In the genomic region with DNA sequence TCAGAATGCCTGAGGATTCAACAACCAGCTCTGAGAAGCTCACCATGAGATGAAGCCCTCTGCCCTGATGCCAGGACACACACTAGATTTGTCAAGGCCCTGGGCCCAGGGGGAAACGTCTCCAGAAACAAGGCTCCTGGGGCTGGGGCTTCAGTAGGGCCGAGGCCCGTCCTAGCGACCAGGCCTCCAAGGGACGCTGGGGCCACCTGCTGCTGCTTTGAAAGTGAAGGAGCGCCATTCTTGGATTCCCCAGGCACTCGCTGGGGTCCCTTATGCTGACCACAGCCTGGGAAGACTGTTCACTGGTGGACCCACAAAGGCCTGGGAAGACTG, we compare ENCODE assay signal across 18 cellular contexts. TPM values are rescaled to one million over a fixed set of nuclear protein-coding genes. Genes with fewer than 3 reads are reported as not detected.
DNase-seq lines count a peak whose midpoint lies in the region; ATAC-seq and TF ChIP-seq lines count a peak whose summit lies in the region.
"Had no signal": no experiment of that assay in that cellular context is flagged by ENCODE, and none has a peak within 500 bp of the region (broad histone marks: within the 10 kb centered on the region; RNA-seq: fewer than 3 reads in every experiment).

No MANE protein-coding gene starts in this region.

- peaks cover 2% of the 10 kb centered on the region for H3K9me3 ChIP-seq in WERI-Rb-1 (ENCODE audit: severe bottlenecking)
- H3K9me3 ChIP-seq in PC-3 (ENCODE audit: low read length): no peaks in the 10 kb centered on the region
- H3K9me3 ChIP-seq: BE2C had no signal

- H3K4me3 Mint-ChIP-seq in nephron progenitor cell: no peak overlapping the region
- H3K4me3 Mint-ChIP-seq in activated naive CD4-positive, alpha-beta T cell treated with anti-CD3 and anti-CD28 coated beads for 36 hours: no peak overlapping the region
- H3K4me3 Mint-ChIP-seq: CD14-positive monocyte; CD4-positive, alpha-beta memory T cell; H9 had no signal

- H3K4me2 ChIP-seq in PC-3 (ENCODE audit: low read length): no peak overlapping the region

- no peak overlapping the region for H2AFZ ChIP-seq in PC-3 (ENCODE audit: low read length)

- peaks cover 10% of the 10 kb centered on the region for H3K9me3 Mint-ChIP-seq in nephron progenitor cell
- H3K9me3 Mint-ChIP-seq in activated naive CD4-positive, alpha-beta T cell treated with anti-CD3 and anti-CD28 coated beads for 36 hours: no peaks in the 10 kb centered on the region

- H3K27me3 ChIP-seq in WERI-Rb-1 (ENCODE audit: insufficient read depth, low read depth, severe bottlenecking): no peaks in the 10 kb centered on the region
- peaks cover 0 to 8% (median 0%) of the 10 kb centered on the region in 45 donors for H3K27me3 ChIP-seq in dorsolateral prefrontal cortex
- no peaks in the 10 kb centered on the region for H3K27me3 ChIP-seq in PC-3 (ENCODE audit: low read length)

- H3K36me3 ChIP-seq in WERI-Rb-1 (peaks cover 24% of the 10 kb centered on the region), PC-3 (ENCODE audit: low read depth, low read length) (no peaks in the 10 kb centered on the region)
- H3K36me3 ChIP-seq: BE2C had no signal

- POLR2A ChIA-PET in PC-3 (lab: Charles Lee; ENCODE audit: unreplicated experiment): no interaction called here

- CTCF ChIA-PET in PC-3 (lab: Charles Lee): no interaction called here
- CTCF ChIA-PET in activated naive CD4-positive, alpha-beta T cell treated with anti-CD3 and anti-CD28 coated beads for 36 hours (lab: Charles Lee): interaction anchor here (1.4 kb wide), 1 partner anchor 46 kb away, joined by 4 read pairs; no protein-coding TSS in a partner anchor

- no peaks in the 10 kb centered on the region for H3K79me2 ChIP-seq in PC-3 (ENCODE audit: low read length)

- H3K27ac Mint-ChIP-seq in nephron progenitor cell: peak overlapping the region; percentile 29
- H3K27ac Mint-ChIP-seq in activated naive CD4-positive, alpha-beta T cell treated with anti-CD3 and anti-CD28 coated beads for 36 hours: no peak overlapping the region
- H3K27ac Mint-ChIP-seq: CD14-positive monocyte; CD4-positive, alpha-beta memory T cell; H9 had no signal

- H3K4me3 ChIP-seq in WERI-Rb-1 (ENCODE audit: low read depth, low read length) (no peak overlapping the region), dorsolateral prefrontal cortex (no peak overlapping the region), PC-3 (ENCODE audit: low read length) (no peak overlapping the region)

- no peaks in the 10 kb centered on the region for H3K4me1 ChIP-seq in PC-3 (ENCODE audit: insufficient read depth, low read length)
- H3K4me1 ChIP-seq: BE2C had no signal

- no peaks in the 10 kb centered on the region for H3K9me2 ChIP-seq in PC-3 (replicated peaks; ENCODE audit: low read length)

- ATAC-seq in HG03469 (IDR thresholded peaks at IDR 0.05; ENCODE audit: unreplicated experiment) (no peak), PC-3 (no peak), GM18861 (IDR thresholded peaks at IDR 0.05; ENCODE audit: unreplicated experiment) (no peak)

- no peaks in the 10 kb centered on the region for H4K20me1 ChIP-seq in PC-3 (ENCODE audit: low read length)

- BruUV-seq in PC-3 (replicated peaks; lab: Mats Ljungman, UMichigan): no TSS peak

- no peak for DNase-seq in WERI-Rb-1
- DNase-seq in dorsolateral prefrontal cortex: no peak
- DNase-seq in nephron progenitor cell: no peak
- DNase-seq in substantia nigra (lab: John Stamatoyannopoulos, UW): no peak
- DNase-seq in PC-3: no peak
- no peak for DNase-seq in activated naive CD4-positive, alpha-beta T cell treated with anti-CD3 and anti-CD28 coated beads for 36 hours
- DNase-seq: ACHN; CD4-positive, alpha-beta memory T cell; DMS153; DMS79 treated with DMSO at 0.1 percent for 48 hours; GF-D8; GOT3; H9 had no signal

- H3K9ac ChIP-seq in PC-3 (ENCODE audit: low read length): no peak overlapping the region

- intact Hi-C loops in dorsolateral prefrontal cortex (cut with DNase I): no loop called here
- intact Hi-C loops in PC-3 (cut with micrococcal nuclease): no loop called here
- intact Hi-C loops in activated naive CD4-positive, alpha-beta T cell treated with anti-CD3 and anti-CD28 coated beads for 36 hours (cut with micrococcal nuclease): no loop called here

- peaks cover 44% of the 10 kb centered on the region for H3K4me1 Mint-ChIP-seq in nephron progenitor cell
- H3K4me1 Mint-ChIP-seq in activated naive CD4-positive, alpha-beta T cell treated with anti-CD3 and anti-CD28 coated beads for 36 hours (ENCODE audit: low read depth): peaks cover 5% of the 10 kb centered on the region
- H3K4me1 Mint-ChIP-seq: CD14-positive monocyte had no signal

- TF ChIP-seq CTCF in WERI-Rb-1 (IDR thresholded peaks at IDR 0.05; ENCODE audit: low read depth, low read length): no peak
- TF ChIP-seq CTCF in dorsolateral prefrontal cortex (IDR thresholded peaks at IDR 0.05 in 54 of 56, conservative IDR thresholded peaks at IDR 0.05 in 2 of 56; ENCODE audit: low read depth in 1 of 56, partially characterized antibody in 56 of 56): no peak
- TF ChIP-seq CTCF in nephron progenitor cell (IDR thresholded peaks at IDR 0.05): no peak
- TF ChIP-seq CTCF in PC-3 (conservative IDR thresholded peaks at IDR 0.05; ENCODE audit: low read depth, low read length): no peak

- H3K36me3 Mint-ChIP-seq in nephron progenitor cell (ENCODE audit: low read depth): no peaks in the 10 kb centered on the region
- no peaks in the 10 kb centered on the region for H3K36me3 Mint-ChIP-seq in activated naive CD4-positive, alpha-beta T cell treated with anti-CD3 and anti-CD28 coated beads for 36 hours (ENCODE audit: low read depth)
- H3K36me3 Mint-ChIP-seq: CD14-positive monocyte; CD4-positive, alpha-beta memory T cell had no signal

- H3F3A ChIP-seq in PC-3 (ENCODE audit: low read length, unreplicated experiment): no peaks in the 10 kb centered on the region

- peaks cover 9% of the 10 kb centered on the region for H3K27me3 Mint-ChIP-seq in nephron progenitor cell (ENCODE audit: low read depth, poor library complexity)
- peaks cover 3% of the 10 kb centered on the region for H3K27me3 Mint-ChIP-seq in activated naive CD4-positive, alpha-beta T cell treated with anti-CD3 and anti-CD28 coated beads for 36 hours (ENCODE audit: low read depth)

- H3K27ac ChIP-seq in WERI-Rb-1 (peak overlapping the region; percentile 92), dorsolateral prefrontal cortex (peak overlapping the region in 41 of 59 donors; percentile 71 to 98 (median 95)), substantia nigra (ENCODE audit: low read depth, low read length, poor library complexity, severe bottlenecking) (peak overlapping the region; percentile 99), PC-3 (ENCODE audit: low read length) (no peak overlapping the region)

RNA-seq across cellular contexts. Expression of gene PDE6B, which starts 23.9 kb away (rescaled TPM):
- total RNA-seq in dorsolateral prefrontal cortex (10 to 100 TPM in 116 of 120 experiments, 1 to 10 TPM in 4; 6.4 to 96.3 (median 26.0) TPM), PC-3 (2014; rRNA removed) (not detected in 2 replicates)
- total RNA-seq in activated naive CD4-positive, alpha-beta T cell treated with anti-CD3 and anti-CD28 coated beads for 36 hours: 10 to 100 TPM; 17.4 to 18.1 TPM
- total RNA-seq: HT-29 had no signal

RNA-seq across cellular contexts. Expression of gene ATP5ME, which starts 24.8 kb away (rescaled TPM):
- total RNA-seq in dorsolateral prefrontal cortex (100 to 1,000 TPM; 167 to 373 (median 261) TPM), PC-3 (2014; rRNA removed) (384 and 579 TPM in 2 replicates)
- total RNA-seq in activated naive CD4-positive, alpha-beta T cell treated with anti-CD3 and anti-CD28 coated beads for 36 hours: 100 to 1,000 TPM; 254 to 257 TPM

RNA-seq across cellular contexts. Expression of gene MYL5, which starts 25.1 kb away (rescaled TPM):
- total RNA-seq in dorsolateral prefrontal cortex: 10 to 100 TPM in 92 of 120 experiments, 1 to 10 TPM in 28; 5.0 to 32.6 (median 13.8) TPM
- total RNA-seq in PC-3 (2014; rRNA removed): 11.3 and 15.2 TPM in 2 replicates
- 10 to 100 TPM; 12.0 to 12.9 TPM for total RNA-seq in activated naive CD4-positive, alpha-beta T cell treated with anti-CD3 and anti-CD28 coated beads for 36 hours

RNA-seq across cellular contexts. Expression of gene SLC49A3, which starts 39.7 kb away (rescaled TPM):
- total RNA-seq in dorsolateral prefrontal cortex: 10 to 100 TPM in 10 of 120 experiments, 1 to 10 TPM in 110; 2.7 to 12.4 (median 5.8) TPM
- total RNA-seq in PC-3 (2014; rRNA removed): not detected in 2 replicates
- not detected for total RNA-seq in activated naive CD4-positive, alpha-beta T cell treated with anti-CD3 and anti-CD28 coated beads for 36 hours

RNA-seq across cellular contexts. Expression of gene PCGF3, which starts 56.4 kb away (rescaled TPM):
- total RNA-seq in dorsolateral prefrontal cortex (10 to 100 TPM; 32.0 to 54.7 (median 45.0) TPM), PC-3 (2014; rRNA removed) (31.5 and 49.5 TPM in 2 replicates)
- total RNA-seq in activated naive CD4-positive, alpha-beta T cell treated with anti-CD3 and anti-CD28 coated beads for 36 hours: 10 to 100 TPM; 24.7 to 25.9 TPM
